ENCODE assay signal across 1 cellular context in the genomic region with DNA sequence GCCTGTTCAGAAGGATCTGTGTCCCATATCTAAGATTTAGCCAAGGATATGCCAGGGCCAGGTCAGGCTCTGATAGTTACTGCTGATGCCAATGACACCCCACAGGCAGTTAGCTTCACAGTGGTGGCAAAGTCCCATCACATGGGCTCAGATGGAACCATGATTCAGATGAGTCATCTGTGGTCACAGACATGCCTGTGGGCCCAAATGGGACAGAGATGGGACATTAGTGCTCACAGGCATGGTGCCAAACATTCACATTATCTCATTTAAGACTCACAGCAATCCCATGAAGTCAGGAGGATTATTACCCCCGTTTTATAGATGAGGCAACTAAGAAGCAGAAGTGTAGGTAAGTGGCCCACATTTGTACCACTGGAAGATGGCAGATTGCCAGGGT.
TF ChIP-seq lines count a peak whose summit lies in the region.

No MANE protein-coding gene starts in this region.

TF ChIP-seq in GM12878, 131 proteins besides CTCF, POLR2A, EP300 and RAD21:
- TF ChIP-seq RBBP5 (conservative IDR thresholded peaks at IDR 0.05) (no peak), ZSCAN29 (IDR thresholded peaks at IDR 0.05) (no peak), ZNF384 (IDR thresholded peaks at IDR 0.05; ENCODE audit: borderline replicate concordance, low read depth, low read length) (no peak), POU2F2 (IDR thresholded peaks at IDR 0.05; ENCODE audit: borderline replicate concordance, low read depth, low read length) (no peak), SPI1 (IDR thresholded peaks at IDR 0.05; ENCODE audit: borderline replicate concordance, insufficient read depth, low read depth, low read length) (no peak), MYC (IDR thresholded peaks at IDR 0.05; ENCODE audit: insufficient read depth, insufficient read length, insufficient replicate concordance, low read length, severe bottlenecking) (no peak), ZBED1 (IDR thresholded peaks at IDR 0.05; ENCODE audit: borderline replicate concordance) (no peak), GATAD2B (conservative IDR thresholded peaks at IDR 0.05; ENCODE audit: low read depth) (no peak)
- TF ChIP-seq, protein P1, sequence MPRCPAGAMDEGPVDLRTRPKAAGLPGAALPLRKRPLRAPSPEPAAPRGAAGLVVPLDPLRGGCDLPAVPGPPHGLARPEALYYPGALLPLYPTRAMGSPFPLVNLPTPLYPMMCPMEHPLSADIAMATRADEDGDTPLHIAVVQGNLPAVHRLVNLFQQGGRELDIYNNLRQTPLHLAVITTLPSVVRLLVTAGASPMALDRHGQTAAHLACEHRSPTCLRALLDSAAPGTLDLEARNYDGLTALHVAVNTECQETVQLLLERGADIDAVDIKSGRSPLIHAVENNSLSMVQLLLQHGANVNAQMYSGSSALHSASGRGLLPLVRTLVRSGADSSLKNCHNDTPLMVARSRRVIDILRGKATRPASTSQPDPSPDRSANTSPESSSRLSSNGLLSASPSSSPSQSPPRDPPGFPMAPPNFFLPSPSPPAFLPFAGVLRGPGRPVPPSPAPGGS (IDR thresholded peaks at IDR 0.05; ENCODE audit: borderline replicate concordance, insufficient read depth, low read depth, low read length, poor library complexity, severe bottlenecking) = no peak
- TF ChIP-seq, protein P2, sequence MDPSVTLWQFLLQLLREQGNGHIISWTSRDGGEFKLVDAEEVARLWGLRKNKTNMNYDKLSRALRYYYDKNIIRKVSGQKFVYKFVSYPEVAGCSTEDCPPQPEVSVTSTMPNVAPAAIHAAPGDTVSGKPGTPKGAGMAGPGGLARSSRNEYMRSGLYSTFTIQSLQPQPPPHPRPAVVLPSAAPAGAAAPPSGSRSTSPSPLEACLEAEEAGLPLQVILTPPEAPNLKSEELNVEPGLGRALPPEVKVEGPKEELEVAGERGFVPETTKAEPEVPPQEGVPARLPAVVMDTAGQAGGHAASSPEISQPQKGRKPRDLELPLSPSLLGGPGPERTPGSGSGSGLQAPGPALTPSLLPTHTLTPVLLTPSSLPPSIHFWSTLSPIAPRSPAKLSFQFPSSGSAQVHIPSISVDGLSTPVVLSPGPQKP (IDR thresholded peaks at IDR 0.05; ENCODE audit: low read depth, low read length) = no peak
